Comparison of ENCODE assay signal across 26 cellular contexts in the genomic region with DNA sequence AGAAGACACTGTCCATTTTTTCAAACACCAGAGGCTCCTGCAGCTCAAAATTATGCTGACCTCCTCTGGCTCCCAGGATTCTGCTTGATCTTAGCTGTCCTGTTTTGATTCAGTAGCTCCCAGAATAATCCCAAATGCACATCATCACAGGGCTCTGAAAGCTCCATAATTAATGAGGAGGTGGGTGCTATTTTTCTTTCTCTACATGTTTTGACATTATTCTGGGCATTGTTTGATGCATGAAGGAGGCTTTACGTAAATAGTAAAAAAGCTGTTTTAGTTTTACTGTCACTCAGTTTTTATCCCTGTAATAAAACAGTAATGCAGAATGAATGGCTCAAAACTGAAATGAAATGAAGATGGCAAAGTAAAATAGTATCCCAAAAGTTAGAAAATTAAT.
"Had no signal": no experiment of that assay in that cellular context is flagged by ENCODE, and none has a peak within 500 bp of the region (broad histone marks: within the 10 kb centered on the region; RNA-seq: fewer than 3 reads in every experiment).

No MANE protein-coding gene starts in this region.

- DNase-seq: activated effector memory CD4-positive, alpha-beta T cell treated with anti-CD3 and anti-CD28 coated beads, Interleukin-2, amount 50 U/mL, for 16 hours; activated effector memory CD4-positive, alpha-beta T cell treated with Interleukin-2 at 50 U/mL for 16 hours; activated gamma-delta T cell; activated gamma-delta T cell treated with Interleukin-2 at 50 U/mL for 16 hours; activated naive CD4-positive, alpha-beta T cell; activated naive CD4-positive, alpha-beta T cell treated with anti-CD3 and anti-CD28 coated beads for 36 hours; activated naive CD4-positive, alpha-beta T cell treated with anti-CD3 and anti-CD28 coated beads, Interleukin-2, amount 10 ng/mL, durations not matched to agents 7 days and 5 days; activated naive CD4-positive, alpha-beta T cell treated with anti-CD3 and anti-CD28 coated beads, Interleukin-2, amount 50 U/mL, for 16 hours; activated naive CD4-positive, alpha-beta T cell treated with Interleukin-2 at 50 U/mL for 16 hours; activated naive CD8-positive, alpha-beta T cell treated with anti-CD3 and anti-CD28 coated beads for 36 hours; activated naive CD8-positive, alpha-beta T cell treated with anti-CD3 and anti-CD28 coated beads, Interleukin-2, amount 10 ng/mL, durations not matched to agents 7 days and 5 days; activated naive CD8-positive, alpha-beta T cell treated with anti-CD3 and anti-CD28 coated beads, Interleukin-2, amount 50 U/mL, for 24 hours; activated T-cell treated with anti-CD3 and anti-CD28 coated beads, Interleukin-2, amount 50 U/mL, for 24 hours; activated T-cell treated with anti-CD3 and anti-CD28 coated beads, Interleukin-2, amount 50 U/mL, for 4 hours; activated T-cell treated with anti-CD3 and anti-CD28 coated beads, Interleukin-2, amount 50 U/mL, for 48 hours; activated T-cell treated with anti-CD3 and anti-CD28 coated beads, Interleukin-2, amount 50 U/mL, for 72 hours; adrenal gland; amniotic stem cell; amygdala; anterior cingulate cortex; aorta; body of pancreas; brain microvascular endothelial cell; caudate nucleus; central memory CD4-positive, alpha-beta T cell; cerebellar nuclear complex had no signal
